In genomic region chr6:2545351-2545750, GRCh38 we compare ENCODE assay signal across 35 cellular contexts.
"Had no signal": no experiment of that assay in that cellular context is flagged by ENCODE, and none has a peak within 500 bp of the region (broad histone marks: within the 10 kb centered on the region; RNA-seq: fewer than 3 reads in every experiment).

No MANE protein-coding gene starts in this region.

- DNase-seq: Karpas-422, Kasumi-1, MG63, MM.1S, MV-4-11, NCI-H1048, NCI-H1092, NCI-H1092 treated with DMSO at 0.1 percent for 48 hours, NCI-H1105, NCI-H1105 treated with DMSO at 0.1 percent for 48 hours, NCI-H1417, NCI-H1417 treated with DMSO at 0.1 percent for 48 hours, NCI-H1436, NCI-H1436 treated with DMSO at 0.1 percent for 48 hours, NCI-H146, NCI-H1694, NCI-H1694 treated with DMSO at 0.1 percent for 48 hours, NCI-H187, NCI-H187 treated with DMSO at 0.1 percent for 48 hours, NCI-H1930, NCI-H2029, NCI-H2029 treated with DMSO at 0.1 percent for 48 hours, NCI-H2081, NCI-H2081 treated with DMSO at 0.1 percent for 48 hours, NCI-H2107, NCI-H2171, NCI-H2171 treated with DMSO at 0.1 percent for 48 hours, NCI-H2227 treated with DMSO at 0.1 percent for 48 hours, NCI-H226, NCI-H345, NCI-H446, NCI-H446 treated with DMSO at 0.1 percent for 48 hours, NCI-H510A, NCI-H510A treated with DMSO at 0.1 percent for 48 hours had no signal

- H3K27me3 ChIP-seq: MG63 had no signal

- H3K4me3 ChIP-seq: MG63 had no signal

- H3K9ac ChIP-seq: KMS-11 had no signal

- H3K36me3 ChIP-seq: MG63 had no signal

- H3K9me3 ChIP-seq: MG63 had no signal

- H3K4me2 ChIP-seq: KMS-11 had no signal

- H3K27ac ChIP-seq: KMS-11 had no signal
